11 cellular contexts compared by ENCODE assay signal in the genomic region with DNA sequence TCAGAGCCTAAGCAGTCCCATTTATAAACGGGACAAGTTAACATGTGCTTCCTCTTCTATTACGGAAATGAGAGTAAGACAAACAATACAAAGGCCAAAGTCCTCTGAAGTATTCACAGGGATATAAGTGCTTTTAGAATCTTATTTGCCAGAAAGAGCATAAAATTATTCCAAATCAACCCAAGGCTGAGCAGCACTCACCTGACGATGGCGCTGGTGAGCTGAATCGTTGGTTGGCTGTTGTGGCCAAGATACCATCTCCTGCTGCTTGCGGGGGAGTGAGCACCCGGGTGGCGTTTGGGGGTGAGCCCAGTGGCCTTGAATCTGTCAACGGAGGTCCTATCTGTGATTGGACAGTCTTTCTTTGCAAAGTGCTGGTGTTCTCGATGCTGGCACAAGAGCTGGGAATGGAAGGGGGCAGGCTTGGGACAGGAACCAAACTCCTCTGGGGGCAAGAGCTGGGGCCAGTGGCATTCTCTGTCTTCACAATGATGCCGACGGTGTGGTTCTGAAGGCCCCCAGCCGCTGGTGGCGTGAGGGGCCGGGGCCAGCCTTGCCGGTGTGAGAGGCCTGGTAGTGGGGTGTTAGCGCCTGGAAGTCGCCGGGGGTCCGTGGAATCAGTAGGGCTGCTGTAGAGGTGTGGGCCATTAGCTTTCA. TPM values are rescaled to one million over a fixed set of nuclear protein-coding genes. Genes with fewer than 3 reads are reported as not detected.
DNase-seq lines count a peak whose midpoint lies in the region; ATAC-seq and TF ChIP-seq lines count a peak whose summit lies in the region.
"Had no signal": no experiment of that assay in that cellular context is flagged by ENCODE, and none has a peak within 500 bp of the region (broad histone marks: within the 10 kb centered on the region; RNA-seq: fewer than 3 reads in every experiment).

No MANE protein-coding gene starts in this region.

- DNase-seq in GM10248 (ENCODE audit: extremely low spot score), result no peak
- peak; percentile 44 to 85 for DNase-seq in dermis microvascular lymphatic vessel endothelial cell (ENCODE audit: low read depth in 2 of 2)
- no peak for DNase-seq in nephron progenitor cell
- DNase-seq in DMS 273 (lab: John Stamatoyannopoulos, UW; ENCODE audit: unreplicated experiment), result no peak
- DNase-seq in NCI-H774 (lab: John Stamatoyannopoulos, UW), result no peak
- DNase-seq in SIG-M5 treated with dmso at 0.1 percent for 504 hours (lab: John Stamatoyannopoulos, UW; ENCODE audit: unreplicated experiment), result no peak
- DNase-seq: activated B cell treated with CpG ODN at 0.5 μM for 24 hours; NCI-H526; stimulated activated naive CD8-positive, alpha-beta T cell treated with anti-CD3 and anti-CD28 coated beads, Interleukin-15, Interleukin-2, amounts not matched to agents 100 U/mL and 50 U/mL, for 24 hours had no signal

- peaks cover 76% of the 10 kb centered on the region for H3K36me3 Mint-ChIP-seq in nephron progenitor cell (ENCODE audit: low read depth)

- CTCF ChIA-PET in GM10248 (lab: Yijun Ruan, JAX), result interaction anchor here (0.9 to 4.8 kb wide), 9 partner anchors 9 to 186 kb away, joined by 3 to 22 read pairs (median 7); a partner anchor contains a TSS

- H3F3A ChIP-seq in Loucy (ENCODE audit: low read depth), result no peaks in the 10 kb centered on the region

- no peak overlapping the region for H3K4me2 ChIP-seq in Loucy (ENCODE audit: low read depth, low read length, poor library complexity, severe bottlenecking)

- H3K4me3 Mint-ChIP-seq in nephron progenitor cell, result no peak overlapping the region
- H3K4me3 Mint-ChIP-seq: activated B cell treated with CpG ODN at 0.5 μM for 24 hours had no signal

- no peaks in the 10 kb centered on the region for H3K4me1 Mint-ChIP-seq in nephron progenitor cell
- H3K4me1 Mint-ChIP-seq: activated B cell treated with CpG ODN at 0.5 μM for 24 hours had no signal

- H3K27me3 ChIP-seq in Loucy (ENCODE audit: insufficient read depth, low read length, poor library complexity, severe bottlenecking), result no peaks in the 10 kb centered on the region

- POLR2A ChIA-PET in GM10248 (lab: Yijun Ruan, JAX), result no interaction called here

- H3K79me2 ChIP-seq in Loucy (ENCODE audit: insufficient read depth, low read length), result no peaks in the 10 kb centered on the region

- TF ChIP-seq CTCF in GM10248 (IDR thresholded peaks at IDR 0.05; ENCODE audit: control extremely low read depth, extremely low read depth, low read depth, missing control alignments), result peak; percentile 4
- peak; percentile 54 for TF ChIP-seq CTCF in Loucy (conservative IDR thresholded peaks at IDR 0.05; ENCODE audit: low read length)
- no peak for TF ChIP-seq CTCF in nephron progenitor cell (IDR thresholded peaks at IDR 0.05)

- no peaks in the 10 kb centered on the region for H3K9me3 ChIP-seq in Loucy (ENCODE audit: insufficient read depth, low read depth, low read length)

- no peak overlapping the region for H2AFZ ChIP-seq in Loucy (ENCODE audit: low read length)

- no peaks in the 10 kb centered on the region for H3K9me2 ChIP-seq in Loucy (replicated peaks; ENCODE audit: low read depth, low read length)

- no peaks in the 10 kb centered on the region for H3K9me3 Mint-ChIP-seq in nephron progenitor cell
- H3K9me3 Mint-ChIP-seq: activated B cell treated with CpG ODN at 0.5 μM for 24 hours had no signal

- H3K27me3 Mint-ChIP-seq in nephron progenitor cell (ENCODE audit: low read depth, poor library complexity), result peaks cover 2% of the 10 kb centered on the region
- H3K27me3 Mint-ChIP-seq: activated B cell treated with CpG ODN at 0.5 μM for 24 hours had no signal

- no peak for ATAC-seq in HG03469 (IDR thresholded peaks at IDR 0.05; ENCODE audit: unreplicated experiment)
- ATAC-seq: stimulated activated naive CD8-positive, alpha-beta T cell treated with anti-CD3 and anti-CD28 coated beads, Interleukin-15, Interleukin-2, amounts not matched to agents 100 U/mL and 50 U/mL, for 24 hours had no signal

- H3K9ac ChIP-seq in Loucy (ENCODE audit: low read depth, low read length, poor library complexity, severe bottlenecking), result no peak overlapping the region

- no peaks in the 10 kb centered on the region for H4K20me1 ChIP-seq in Loucy (ENCODE audit: insufficient read depth, low read length, poor library complexity, severe bottlenecking)

- H3K4me1 ChIP-seq in Loucy (ENCODE audit: insufficient read depth, low read length, poor library complexity, severe bottlenecking), result no peaks in the 10 kb centered on the region

- peaks cover 98% of the 10 kb centered on the region for H3K36me3 ChIP-seq in Loucy (ENCODE audit: insufficient read depth, low read length)

- peak overlapping the region; percentile 48 for H3K27ac Mint-ChIP-seq in nephron progenitor cell
- H3K27ac Mint-ChIP-seq: activated B cell treated with CpG ODN at 0.5 μM for 24 hours had no signal

- no peak overlapping the region for H3K4me3 ChIP-seq in Loucy (ENCODE audit: low read length, poor library complexity, severe bottlenecking)

RNA-seq across cellular contexts. Expression of a gene that starts 9.5 kb away (rescaled TPM):
- 9.1 and 10.6 TPM in 2 replicates for total RNA-seq in dermis microvascular lymphatic vessel endothelial cell

RNA-seq across cellular contexts. Expression of a gene that starts 14.9 kb away (rescaled TPM):
- total RNA-seq in dermis microvascular lymphatic vessel endothelial cell, result 89.9 and 119 TPM in 2 replicates

RNA-seq across cellular contexts. Expression of a gene that starts 38.9 kb away (rescaled TPM):
- 4.4 and 9.0 TPM in 2 replicates for total RNA-seq in dermis microvascular lymphatic vessel endothelial cell

RNA-seq across cellular contexts. Expression of a gene that starts 57.6 kb away (rescaled TPM):
- total RNA-seq in dermis microvascular lymphatic vessel endothelial cell, result 27.6 and 36.8 TPM in 2 replicates

Comparison
In these comparisons a context has a peak if more than half of its experiments do, and no peak if none do; other contexts are left out.
1. DNase-seq: peak in dermis microvascular lymphatic vessel endothelial cell (2 of 2); none in GM10248 (single experiment), nephron progenitor cell (single experiment), DMS 273 (single experiment), NCI-H774 (single experiment) and SIG-M5 treated with dmso at 0.1 percent for 504 hours (single experiment).